Comparison of ENCODE assay signal across 24 cellular contexts in the genomic region with DNA sequence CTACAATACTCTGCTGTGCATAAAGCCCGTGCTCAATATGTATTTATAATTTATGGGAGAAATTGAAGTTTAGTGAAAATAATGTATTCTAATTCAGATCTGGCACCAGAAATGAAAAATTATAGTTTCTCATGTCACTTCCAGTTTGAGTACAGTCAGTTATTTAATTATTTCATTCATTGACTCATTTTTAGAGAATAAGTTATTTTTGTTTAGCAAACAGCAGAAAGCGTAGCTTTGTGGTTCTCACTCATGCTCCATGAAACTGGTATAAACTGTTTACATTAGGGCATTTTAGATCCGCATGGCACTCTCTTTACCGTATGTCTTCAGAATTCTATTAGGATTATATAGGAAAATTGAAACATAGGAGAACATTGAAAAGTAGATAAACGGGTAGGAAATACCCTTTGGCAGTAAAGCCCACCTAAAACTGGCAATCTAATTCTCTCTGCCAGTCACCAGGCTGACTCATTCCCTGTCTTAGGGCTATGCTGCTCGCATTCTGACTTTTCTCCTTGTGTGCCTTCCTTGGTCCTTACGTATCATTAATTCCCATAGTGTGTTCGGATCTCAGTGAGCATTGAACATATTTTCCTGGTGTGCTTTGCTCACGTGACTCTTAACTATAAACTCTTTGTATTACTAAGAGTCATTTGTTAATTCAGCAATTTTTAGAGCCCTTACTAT.
DNase-seq lines count a peak whose midpoint lies in the region; ATAC-seq, FAIRE-seq and TF ChIP-seq lines count a peak whose summit lies in the region.
"Had no signal": no experiment of that assay in that cellular context is flagged by ENCODE, and none has a peak within 500 bp of the region (broad histone marks: within the 10 kb centered on the region; RNA-seq: fewer than 3 reads in every experiment).

No MANE protein-coding gene starts in this region.

- no peak for DNase-seq in GM12891 (ENCODE audit: insufficient read length, low spot score)
- no peak for DNase-seq in ecto neural progenitor cell (ENCODE audit: low spot score)
- DNase-seq in dedifferentiated amniotic fluid mesenchymal stem cell (ENCODE audit: extremely low spot score), result no peak
- DNase-seq in nucleus accumbens (lab: John Stamatoyannopoulos, UW), result no peak
- DNase-seq: 8988T; CD4-positive, CD25-positive, alpha-beta regulatory T cell; COR-L47; DMS 273 treated with DMSO at 0.1 percent for 48 hours; DND-41; H7; HFFc6; KG1; MV-4-11; NCI-H1417; NCI-H187; NCI-H2107; NCI-H226; NCI-H524; PC-9; SIG-M5 had no signal

- no peak for TF ChIP-seq POLR2A in GM12891 (IDR thresholded peaks at IDR 0.05; ENCODE audit: low read depth, low read length)

- FAIRE-seq in GM12891 (lab: Jason Lieb, UNC), result peak; percentile 59

- ATAC-seq in GM19351 (IDR thresholded peaks at IDR 0.05; ENCODE audit: unreplicated experiment) (peak; percentile 52), GM21825 (IDR thresholded peaks at IDR 0.05; ENCODE audit: unreplicated experiment) (peak; percentile 48), HG03196 (IDR thresholded peaks at IDR 0.05; ENCODE audit: unreplicated experiment) (peak; percentile 41), HG03460 (IDR thresholded peaks at IDR 0.05; ENCODE audit: unreplicated experiment) (no peak)

TF ChIP-seq in GM12891, 5 proteins besides CTCF, POLR2A, EP300 and RAD21:
- TF ChIP-seq TAF1 (IDR thresholded peaks at IDR 0.05; ENCODE audit: low read depth, low read length), result no peak
- no peak for TF ChIP-seq PAX5 (IDR thresholded peaks at IDR 0.05; ENCODE audit: insufficient read depth, low read length, severe bottlenecking)
- TF ChIP-seq POLR2AphosphoS5 (IDR thresholded peaks at IDR 0.05; ENCODE audit: low read depth, low read length), result no peak
- TF ChIP-seq SPI1 (IDR thresholded peaks at IDR 0.05; ENCODE audit: low read depth, low read length), result no peak
- TF ChIP-seq POU2F2 (IDR thresholded peaks at IDR 0.05; ENCODE audit: low read depth, low read length), result no peak
